ENCODE assay signal across 15 cellular contexts in the genomic region with DNA sequence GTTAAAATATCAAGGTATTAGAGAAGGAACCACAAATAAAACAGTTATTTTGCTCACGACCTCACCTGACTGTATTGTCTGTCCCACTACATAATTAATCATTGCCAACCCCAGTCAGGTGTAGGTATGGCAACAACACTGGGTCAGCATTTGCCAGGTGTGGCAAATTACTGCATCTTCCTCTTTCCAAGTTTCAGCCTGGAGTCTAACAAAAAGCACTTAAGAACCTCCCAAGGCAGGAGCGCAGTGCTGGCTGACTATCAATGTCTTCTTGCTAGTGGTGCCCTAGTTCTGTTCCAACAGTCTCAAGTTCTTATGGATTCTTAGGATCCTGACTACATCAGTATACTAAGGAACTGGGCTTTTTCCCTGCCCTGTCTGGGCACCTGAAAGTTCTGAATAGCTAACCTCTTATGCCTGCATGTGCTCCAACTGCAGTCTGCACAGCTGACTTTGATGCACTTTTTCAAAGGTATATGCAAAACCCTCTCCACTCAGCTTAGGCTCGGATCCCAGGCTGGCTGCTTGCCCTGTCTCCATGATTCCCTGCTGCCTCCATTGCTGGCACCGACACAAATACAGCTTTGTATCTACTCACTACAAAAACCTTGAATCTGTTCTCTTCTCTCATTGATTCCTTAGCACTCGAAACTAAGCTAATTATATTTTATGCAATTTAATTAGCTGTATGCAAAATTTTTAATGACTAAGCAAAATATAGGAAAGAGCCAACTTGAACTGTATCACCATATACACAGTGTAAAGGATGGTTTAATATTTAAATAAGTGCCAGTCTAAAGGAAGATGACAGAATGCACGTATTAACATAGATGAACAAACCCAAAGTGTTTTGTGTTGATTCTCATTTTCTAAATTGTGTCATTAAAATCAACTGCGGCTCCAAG.
A peak's percentile ranks its signal among the peaks of the same experiment; 100 is the strongest.
DNase-seq lines count a peak whose midpoint lies in the region; ATAC-seq and TF ChIP-seq lines count a peak whose summit lies in the region.
"Had no signal": no experiment of that assay in that cellular context is flagged by ENCODE, and none has a peak within 500 bp of the region (broad histone marks: within the 10 kb centered on the region; RNA-seq: fewer than 3 reads in every experiment).

No MANE protein-coding gene starts in this region.

- no peaks in the 10 kb centered on the region for H3K27me3 ChIP-seq in sigmoid colon
- no peaks in the 10 kb centered on the region for H3K27me3 ChIP-seq in gastroesophageal sphincter
- H3K27me3 ChIP-seq: breast epithelium had no signal

- peaks cover 0 to 33% (median 20%) of the 10 kb centered on the region in 4 donors for H3K4me1 ChIP-seq in sigmoid colon
- peaks cover 0 to 23% (median 4%) of the 10 kb centered on the region in 3 donors for H3K4me1 ChIP-seq in gastroesophageal sphincter

- no peak for TF ChIP-seq CTCF in sigmoid colon (IDR thresholded peaks at IDR 0.05)
- TF ChIP-seq CTCF in gastroesophageal sphincter (IDR thresholded peaks at IDR 0.05) = no peak

- ATAC-seq in left cardiac atrium (peak; percentile 61 to 62), HG02759 (IDR thresholded peaks at IDR 0.05; ENCODE audit: unreplicated experiment) (no peak), gastroesophageal sphincter (no peak)
- ATAC-seq: activated T-cell treated with anti-CD3 and anti-CD28 coated beads, Interleukin-2, amount 50 U/mL, for 4 hours had no signal

- H3K4me3 ChIP-seq in sigmoid colon = no peak overlapping the region
- H3K4me3 ChIP-seq in gastroesophageal sphincter = no peak overlapping the region
- H3K4me3 ChIP-seq: breast epithelium had no signal

- 74 to 82% methylated on average over 7 of the region's 7 CpGs for WGBS in sigmoid colon, 2 donors
- 42 to 58% methylated on average over 7 of the region's 7 CpGs for WGBS in gastroesophageal sphincter (ENCODE audit: low coverage in 1 of 2), 2 donors

- TF ChIP-seq EP300 in sigmoid colon (IDR thresholded peaks at IDR 0.05) = no peak
- no peak for TF ChIP-seq EP300 in gastroesophageal sphincter (IDR thresholded peaks at IDR 0.05)

- in situ Hi-C loops in KBM-7 (cut with MboI; ENCODE audit: low pct_unique_long_range_greater_than_20kb, low sequenced_read_pairs) = no loop called here

- H3K9me3 ChIP-seq in sigmoid colon = no peaks in the 10 kb centered on the region
- H3K9me3 ChIP-seq in gastroesophageal sphincter = no peaks in the 10 kb centered on the region
- H3K9me3 ChIP-seq: breast epithelium had no signal

- intact Hi-C loops in left cardiac atrium (cut with DNase I) = no loop called here
- intact Hi-C loops in sigmoid colon (cut with DNase I) = loop anchor here (10.0 kb wide), 1 partner anchor 110 kb away; a partner anchor contains a TSS

- peak; percentile 47 for DNase-seq in NCI-H1694 (lab: John Stamatoyannopoulos, UW)
- DNase-seq in RPMI8226 = peak; percentile 86
- DNase-seq in left cardiac atrium = peak; percentile 49
- DNase-seq in sigmoid colon = peak; percentile 80
- DNase-seq in dermis blood vessel endothelial cell = no peak
- DNase-seq in KBM-7 = no peak
- DNase-seq: activated T-cell treated with anti-CD3 and anti-CD28 coated beads, Interleukin-2, amount 50 U/mL, for 4 hours; CD4-positive, alpha-beta T cell; GOT3; NCI-H187; SHP77 treated with DMSO at 0.1 percent for 48 hours; WERI-Rb-1 had no signal

- H3K36me3 ChIP-seq in sigmoid colon (no peaks in the 10 kb centered on the region), gastroesophageal sphincter (no peaks in the 10 kb centered on the region)
- H3K36me3 ChIP-seq: breast epithelium, WERI-Rb-1 had no signal

- TF ChIP-seq POLR2A in sigmoid colon (IDR thresholded peaks at IDR 0.05) = no peak
- no peak for TF ChIP-seq POLR2A in gastroesophageal sphincter (IDR thresholded peaks at IDR 0.05)

- H3K27ac ChIP-seq in sigmoid colon (peak overlapping the region in 2 of 4 donors; percentile 24 to 26), gastroesophageal sphincter (no peak overlapping the region)
- H3K27ac ChIP-seq: breast epithelium, WERI-Rb-1 had no signal

Comparison
In these comparisons a context has a peak if more than half of its experiments do, and no peak if none do; other contexts are left out.
1. DNase-seq: peak in NCI-H1694 (single experiment), RPMI8226 (single experiment), left cardiac atrium (single experiment) and sigmoid colon (single experiment); none in dermis blood vessel endothelial cell (single experiment) and KBM-7 (single experiment).
2. ATAC-seq: peak in left cardiac atrium (2 of 2); none in HG02759 (single experiment) and gastroesophageal sphincter (single experiment).